Comparison of ENCODE assay signal across 8 cellular contexts in genomic region chr15:67085237-67085817, GRCh38. TPM values are rescaled to one million over a fixed set of nuclear protein-coding genes. Genes with fewer than 3 reads are reported as not detected.
DNase-seq lines count a peak whose midpoint lies in the region; ATAC-seq and TF ChIP-seq lines count a peak whose summit lies in the region.

No MANE protein-coding gene starts in this region.

- H3K4me3 ChIP-seq in gastrocnemius medialis: no peak overlapping the region

- H3K4me1 ChIP-seq in gastrocnemius medialis: peaks cover 92 to 98% of the 10 kb centered on the region in 2 donors

- no peaks in the 10 kb centered on the region for H3K36me3 ChIP-seq in gastrocnemius medialis

- intact Hi-C loops in gastrocnemius medialis (cut with DNase I; ENCODE audit: low total_unique reads): no loop called here

- H3K27ac ChIP-seq in gastrocnemius medialis (peak overlapping the region in 3 of 4 donors; percentile 42 to 98 (median 97)), substantia nigra (ENCODE audit: low read depth, low read length, poor library complexity, severe bottlenecking) (no peak overlapping the region)

- TF ChIP-seq POLR2A in gastrocnemius medialis (IDR thresholded peaks at IDR 0.05): no peak

- in situ Hi-C loops in gastrocnemius medialis (cut with MboI; ENCODE audit: low sequenced_read_pairs in 4 of 4): no loop called here

- TF ChIP-seq CTCF in gastrocnemius medialis (IDR thresholded peaks at IDR 0.05 in 4 of 5, conservative IDR thresholded peaks at IDR 0.05 in 1 of 5): no peak

- ATAC-seq in GM18868 (IDR thresholded peaks at IDR 0.05; ENCODE audit: unreplicated experiment): peak; percentile 26
- ATAC-seq in HG02884 (IDR thresholded peaks at IDR 0.05; ENCODE audit: unreplicated experiment): peak; percentile 30
- ATAC-seq in gastrocnemius medialis: no peak

- peak; percentile 65 to 77 for DNase-seq in activated CD4-positive, alpha-beta T cell treated with anti-CD3 and anti-CD28 coated beads, Interleukin-2, amount 50 U/mL, for 48 hours
- DNase-seq in gastrocnemius medialis (no peak), UCSD-AML1 (lab: John Stamatoyannopoulos, UW; ENCODE audit: unreplicated experiment) (no peak), substantia nigra (lab: John Stamatoyannopoulos, UW) (no peak), DMS153 (lab: John Stamatoyannopoulos, UW) (no peak), Ammon's horn (ENCODE audit: low spot score) (no peak)

- H3K27me3 ChIP-seq in gastrocnemius medialis: no peaks in the 10 kb centered on the region

- H3K9me3 ChIP-seq in gastrocnemius medialis: no peaks in the 10 kb centered on the region

RNA-seq across cellular contexts. Expression of gene SMAD3, which starts 19.9 kb away (rescaled TPM):
- 10 to 100 TPM; 15.9 to 61.7 (median 26.3) TPM for total RNA-seq in gastrocnemius medialis

Comparison
In these comparisons a context has a peak if more than half of its experiments do, and no peak if none do; other contexts are left out.
1. ATAC-seq: peak in GM18868 (single experiment) and HG02884 (single experiment); none in gastrocnemius medialis (0 of 2).
2. DNase-seq: peak in activated CD4-positive, alpha-beta T cell treated with anti-CD3 and anti-CD28 coated beads, Interleukin-2, amount 50 U/mL, for 48 hours (2 of 2); none in gastrocnemius medialis (0 of 2), UCSD-AML1 (single experiment), substantia nigra (0 of 49), DMS153 (single experiment) and Ammon's horn (single experiment).